Comparison of ENCODE assay signal across 16 cellular contexts in genomic region chr15:51724199-51724598, GRCh38. TPM values are rescaled to one million over a fixed set of nuclear protein-coding genes. Genes with fewer than 3 reads are reported as not detected.
"Had no signal": no experiment of that assay in that cellular context is flagged by ENCODE, and none has a peak within 500 bp of the region (broad histone marks: within the 10 kb centered on the region; RNA-seq: fewer than 3 reads in every experiment).

No MANE protein-coding gene starts in this region.

- ATAC-seq: stimulated activated naive B cell treated with anti-CD40 and anti-IgM and Interleukin-4, amounts not matched to agents 10 μg/mL and 1 μg/mL and 100 μg/mL, for 72 hours had no signal

- H3K9me3 ChIP-seq: neutrophil, right lobe of liver had no signal

- H3K27ac ChIP-seq: neutrophil, parathyroid adenoma, right lobe of liver, SK-N-MC had no signal

- H3K9me3 Mint-ChIP-seq: brain; stimulated activated naive B cell treated with anti-CD40 and anti-IgM and Interleukin-4, amounts not matched to agents 10 μg/mL and 1 μg/mL and 100 μg/mL, for 72 hours had no signal

- DNase-seq: activated CD4-positive, CD25-positive, alpha-beta regulatory T cell treated with anti-CD3 and anti-CD28 coated beads, Interleukin-2, amount 50 U/mL, for 72 hours; activated naive CD4-positive, alpha-beta T cell; caudate nucleus; erythroblast; foreskin melanocyte; kidney; right lobe of liver; stimulated activated CD4-positive, alpha-beta T cell treated with anti-CD3 and anti-CD28 coated beads, Interleukin-4, amount 100 ng/mL, for 1 hour; stimulated activated naive B cell treated with anti-CD40 and anti-IgM and Interleukin-4, amounts not matched to agents 10 μg/mL and 1 μg/mL and 100 μg/mL, for 72 hours; T-helper 1 cell had no signal

- H3K4me3 Mint-ChIP-seq: brain; stimulated activated naive B cell treated with anti-CD40 and anti-IgM and Interleukin-4, amounts not matched to agents 10 μg/mL and 1 μg/mL and 100 μg/mL, for 72 hours had no signal

- H3K27me3 ChIP-seq: neutrophil, right lobe of liver had no signal

- H3K4me1 ChIP-seq: parathyroid adenoma had no signal

- H3K27me3 Mint-ChIP-seq: brain; stimulated activated naive B cell treated with anti-CD40 and anti-IgM and Interleukin-4, amounts not matched to agents 10 μg/mL and 1 μg/mL and 100 μg/mL, for 72 hours had no signal

- H3K4me3 ChIP-seq: right lobe of liver, SK-N-MC had no signal

RNA-seq across cellular contexts. Expression of gene SCG3, which starts 42.9 kb away (rescaled TPM):
- total RNA-seq: left lobe of liver, myocyte, right lobe of liver had no signal
